20 cellular contexts compared by ENCODE assay signal in genomic region chr13:77678691-77679090, GRCh38.
"Had no signal": no experiment of that assay in that cellular context is flagged by ENCODE, and none has a peak within 500 bp of the region (broad histone marks: within the 10 kb centered on the region; RNA-seq: fewer than 3 reads in every experiment).

No MANE protein-coding gene starts in this region.

- DNase-seq: islet precursor cell; left ventricle myocardium inferior; mesendoderm; naive B cell; natural killer cell; nephron progenitor cell; ovary; right cardiac atrium; sigmoid colon; small intestine; spleen; stimulated activated CD4-positive, alpha-beta T cell treated with anti-CD3 and anti-CD28 coated beads, Interleukin-4, amount 100 ng/mL, for 24 hours; stimulated activated naive CD4-positive, alpha-beta T cell; tibial artery; trophoblast cell; upper lobe of right lung had no signal

- H3K27ac ChIP-seq: hepatocyte, left ventricle myocardium inferior, ovary, sigmoid colon, spleen, suprapubic skin, thoracic aorta, tibial artery, upper lobe of right lung had no signal

- H3K4me3 ChIP-seq: hepatocyte, left ventricle myocardium inferior, lung, ovary, sigmoid colon, spleen, suprapubic skin, thoracic aorta, tibial artery, upper lobe of right lung had no signal
